Comparison of ENCODE assay signal across 13 cellular contexts in genomic region chr6:88919032-88919431, GRCh38. TPM values are rescaled to one million over a fixed set of nuclear protein-coding genes. Genes with fewer than 3 reads are reported as not detected.
DNase-seq lines count a peak whose midpoint lies in the region; ATAC-seq and TF ChIP-seq lines count a peak whose summit lies in the region.
"Had no signal": no experiment of that assay in that cellular context is flagged by ENCODE, and none has a peak within 500 bp of the region (broad histone marks: within the 10 kb centered on the region; RNA-seq: fewer than 3 reads in every experiment).

No MANE protein-coding gene starts in this region.

- DNase-seq in DMS 273 (lab: John Stamatoyannopoulos, UW; ENCODE audit: unreplicated experiment) = peak; percentile 6
- DNase-seq in DMS 273 treated with DMSO at 0.1 percent for 48 hours (lab: John Stamatoyannopoulos, UW) = no peak
- no peak for DNase-seq in LNCaP clone FGC (ENCODE audit: low read depth)
- no peak for DNase-seq in mammary epithelial cell
- no peak for DNase-seq in D341Med (ENCODE audit: low spot score)
- DNase-seq: 8988T; activated T-cell treated with anti-CD3 and anti-CD28 coated beads, Interleukin-2, amount 50 U/mL, for 1 hour; NCI-H1048; NCI-H774 had no signal

- no TSS peak for BruUV-seq in mammary epithelial cell (replicated peaks; lab: Mats Ljungman, UMichigan)

- CTCF ChIA-PET in mammary epithelial cell (lab: Charles Lee; ENCODE audit: low non-redundant PET) = no interaction called here

- no peaks in the 10 kb centered on the region for H3K36me3 ChIP-seq in mammary epithelial cell (ENCODE audit: insufficient read depth, low read length)
- H3K36me3 ChIP-seq in neural cell (ENCODE audit: insufficient read depth, low read length) = peaks cover 4% of the 10 kb centered on the region

- H3K4me2 ChIP-seq in mammary epithelial cell (ENCODE audit: insufficient read depth, low read depth, low read length) (no peak overlapping the region), neural cell (ENCODE audit: low read length) (no peak overlapping the region)

- no peaks in the 10 kb centered on the region for H3K4me1 ChIP-seq in mammary epithelial cell (ENCODE audit: insufficient read depth, low read length)

- H3F3A ChIP-seq in neural cell (ENCODE audit: insufficient read depth, low read length, poor library complexity, severe bottlenecking) = no peaks in the 10 kb centered on the region

- no peak overlapping the region for H2AFZ ChIP-seq in mammary epithelial cell (ENCODE audit: low read depth, low read length)
- H2AFZ ChIP-seq in neural cell (ENCODE audit: low read depth, low read length) = no peak overlapping the region

- ATAC-seq in HG02840 (IDR thresholded peaks at IDR 0.05; ENCODE audit: low FRiP score, unreplicated experiment) (no peak), HG02885 (IDR thresholded peaks at IDR 0.05; ENCODE audit: poor library complexity, unreplicated experiment) (no peak)

- 58% methylated on average over 1 of the region's 1 CpG for whole genome bisulfite sequencing in mammary epithelial cell (ENCODE audit: low coverage, missing lambda C conversion rate)

- H3K27me3 ChIP-seq in mammary epithelial cell (ENCODE audit: insufficient read depth, low read length) (no peaks in the 10 kb centered on the region), neural cell (ENCODE audit: insufficient read depth, low read depth, low read length) (no peaks in the 10 kb centered on the region)

- H3K9me3 ChIP-seq in mammary epithelial cell (replicated peaks; ENCODE audit: insufficient read depth, low read length) (no peaks in the 10 kb centered on the region), neural cell (ENCODE audit: low read length) (no peaks in the 10 kb centered on the region)

- peaks cover 13% of the 10 kb centered on the region for H3K79me2 ChIP-seq in mammary epithelial cell (ENCODE audit: insufficient read depth, low read length)
- no peaks in the 10 kb centered on the region for H3K79me2 ChIP-seq in neural cell (replicated peaks; ENCODE audit: insufficient read depth, low read length)

- TF ChIP-seq CTCF in LNCaP clone FGC (IDR thresholded peaks at IDR 0.05; ENCODE audit: control insufficient read depth, extremely low read depth, insufficient read depth) (peak; percentile 28; the same call in 1 of the 2 replicates), mammary epithelial cell (conservative IDR thresholded peaks at IDR 0.05 in 1 of 2, IDR thresholded peaks at IDR 0.05 in 1 of 2; ENCODE audit: extremely low read depth in 1 of 2, insufficient read depth in 1 of 2, low read depth in 1 of 2, low read length in 2 of 2) (peak; percentile 26), neural cell (IDR thresholded peaks at IDR 0.05; ENCODE audit: poor library complexity, severe bottlenecking) (peak; percentile 36)

- H3K9ac ChIP-seq in mammary epithelial cell (ENCODE audit: insufficient read depth, low read length) (no peak overlapping the region), neural cell (ENCODE audit: low read length) (no peak overlapping the region)

- H4K20me1 ChIP-seq in mammary epithelial cell (ENCODE audit: insufficient read depth, low read length) (no peaks in the 10 kb centered on the region), neural cell (ENCODE audit: insufficient read depth) (no peaks in the 10 kb centered on the region)

- H3K9me2 ChIP-seq in neural cell (ENCODE audit: insufficient read depth, low read length) = no peaks in the 10 kb centered on the region

- TF ChIP-seq RAD21 in neural cell (conservative IDR thresholded peaks at IDR 0.05) = peak; percentile 35

- in situ Hi-C loops in mammary epithelial cell (cut with MboI; ENCODE audit: low sequenced_read_pairs in 2 of 2) = no loop called here

- H3K4me3 ChIP-seq in LNCaP clone FGC (ENCODE audit: low read depth, low read length) (no peak overlapping the region), mammary epithelial cell (replicated peaks in 1 of 3; ENCODE audit: insufficient read depth in 1 of 3, low read depth in 2 of 3, low read length in 3 of 3) (no peak overlapping the region), neural cell (ENCODE audit: low read length) (no peak overlapping the region)
- H3K4me3 ChIP-seq: lung had no signal

- TF ChIP-seq EP300 in neural cell (conservative IDR thresholded peaks at IDR 0.05; ENCODE audit: poor library complexity, severe bottlenecking) = no peak

- dilution Hi-C loops in mammary epithelial cell (cut with HindIII; ENCODE audit: low sequenced_read_pairs) = no loop called here

- H3K27ac ChIP-seq in mammary epithelial cell (ENCODE audit: insufficient read depth, low read depth, low read length) (no peak overlapping the region), neural cell (ENCODE audit: low read length) (no peak overlapping the region)

- intact Hi-C loops in mammary epithelial cell (cut with micrococcal nuclease) = no loop called here

TF ChIP-seq in neural cell, 6 proteins besides CTCF, POLR2A, EP300 and RAD21:
- TF ChIP-seq MXI1 (conservative IDR thresholded peaks at IDR 0.05; ENCODE audit: poor library complexity, severe bottlenecking) (no peak), SMC3 (conservative IDR thresholded peaks at IDR 0.05; ENCODE audit: poor library complexity) (peak; percentile 16)

RNA-seq across cellular contexts. Expression of gene RNGTT, which starts 44.4 kb away (rescaled TPM):
- 10 to 100 TPM; 15.5 to 23.5 TPM for total RNA-seq in mammary epithelial cell
- polyA plus RNA-seq in mammary epithelial cell (5.2 TPM), neural cell (25.7 and 28.3 TPM in 2 replicates)
- polyA minus RNA-seq in mammary epithelial cell (7.3 TPM), neural cell (94.0 and 107 TPM in 2 replicates)
